ENCODE assay signal across 1 cellular context in the genomic region with DNA sequence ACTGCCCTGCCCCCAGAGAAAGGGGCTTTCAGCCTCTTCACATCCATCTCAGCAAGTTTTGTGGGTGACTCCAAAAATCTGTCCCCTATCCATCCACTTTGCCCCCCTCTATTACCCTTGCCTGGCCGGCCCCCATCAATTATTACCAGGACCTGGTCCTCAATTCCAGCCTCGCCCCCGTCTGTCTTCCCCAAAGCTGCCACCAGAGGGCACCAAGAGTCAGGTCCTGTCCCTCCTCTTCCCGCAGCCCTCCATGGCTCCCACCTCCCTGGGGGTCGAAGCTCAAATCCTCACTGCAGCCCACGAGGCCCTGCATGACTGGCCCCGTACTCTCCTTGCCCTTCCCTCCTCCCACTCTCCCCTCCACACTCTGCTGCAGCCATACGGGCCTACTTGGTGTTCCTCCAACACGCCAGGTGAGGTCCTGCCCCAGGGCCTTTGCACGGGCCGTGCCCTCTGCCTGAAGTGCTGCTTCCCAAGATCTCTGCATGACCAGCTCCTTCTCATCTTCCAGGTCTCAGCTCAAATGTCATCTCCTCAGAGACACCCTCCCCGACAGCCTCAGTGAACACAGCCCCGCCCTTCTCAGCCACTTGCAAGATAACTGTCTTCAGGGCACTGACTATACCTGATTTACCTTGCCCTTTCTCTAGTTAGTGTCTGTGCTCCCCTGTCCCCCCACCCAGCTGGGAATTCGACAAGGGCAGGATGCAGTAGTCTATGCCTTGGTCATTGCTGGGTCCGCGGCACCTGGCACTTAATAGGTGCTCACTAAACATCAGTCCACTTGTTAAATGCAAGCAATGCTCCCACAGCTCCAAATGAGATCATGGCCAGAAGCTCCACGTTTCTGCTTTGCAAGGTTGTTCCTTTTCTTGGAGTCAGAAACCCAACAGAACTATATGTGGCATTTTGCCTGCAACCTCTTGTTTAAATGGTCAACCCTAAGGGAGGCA.
TF ChIP-seq lines count a peak whose summit lies in the region.

No MANE protein-coding gene starts in this region.

TF ChIP-seq in HepG2, 621 proteins besides CTCF, POLR2A, EP300 and RAD21 (continued from another document and continues in another):
- TF ChIP-seq, protein P1, sequence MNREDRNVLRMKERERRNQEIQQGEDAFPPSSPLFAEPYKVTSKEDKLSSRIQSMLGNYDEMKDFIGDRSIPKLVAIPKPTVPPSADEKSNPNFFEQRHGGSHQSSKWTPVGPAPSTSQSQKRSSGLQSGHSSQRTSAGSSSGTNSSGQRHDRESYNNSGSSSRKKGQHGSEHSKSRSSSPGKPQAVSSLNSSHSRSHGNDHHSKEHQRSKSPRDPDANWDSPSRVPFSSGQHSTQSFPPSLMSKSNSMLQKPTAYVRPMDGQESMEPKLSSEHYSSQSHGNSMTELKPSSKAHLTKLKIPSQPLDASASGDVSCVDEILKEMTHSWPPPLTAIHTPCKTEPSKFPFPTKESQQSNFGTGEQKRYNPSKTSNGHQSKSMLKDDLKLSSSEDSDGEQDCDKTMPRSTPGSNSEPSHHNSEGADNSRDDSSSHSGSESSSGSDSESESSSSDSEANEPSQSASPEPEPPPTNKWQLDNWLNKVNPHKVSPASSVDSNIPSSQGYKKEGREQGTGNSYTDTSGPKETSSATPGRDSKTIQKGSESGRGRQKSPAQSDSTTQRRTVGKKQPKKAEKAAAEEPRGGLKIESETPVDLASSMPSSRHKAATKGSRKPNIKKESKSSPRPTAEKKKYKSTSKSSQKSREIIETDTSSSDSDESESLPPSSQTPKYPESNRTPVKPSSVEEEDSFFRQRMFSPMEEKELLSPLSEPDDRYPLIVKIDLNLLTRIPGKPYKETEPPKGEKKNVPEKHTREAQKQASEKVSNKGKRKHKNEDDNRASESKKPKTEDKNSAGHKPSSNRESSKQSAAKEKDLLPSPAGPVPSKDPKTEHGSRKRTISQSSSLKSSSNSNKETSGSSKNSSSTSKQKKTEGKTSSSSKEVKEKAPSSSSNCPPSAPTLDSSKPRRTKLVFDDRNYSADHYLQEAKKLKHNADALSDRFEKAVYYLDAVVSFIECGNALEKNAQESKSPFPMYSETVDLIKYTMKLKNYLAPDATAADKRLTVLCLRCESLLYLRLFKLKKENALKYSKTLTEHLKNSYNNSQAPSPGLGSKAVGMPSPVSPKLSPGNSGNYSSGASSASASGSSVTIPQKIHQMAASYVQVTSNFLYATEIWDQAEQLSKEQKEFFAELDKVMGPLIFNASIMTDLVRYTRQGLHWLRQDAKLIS (CRISPR knock-in tag; IDR thresholded peaks at IDR 0.05), result no peak
- TF ChIP-seq RFXANK (CRISPR knock-in tag; IDR thresholded peaks at IDR 0.05) (no peak), ZMYM4 (CRISPR knock-in tag; IDR thresholded peaks at IDR 0.05) (0 out of 2 replicates have a peak, but pooled peaks have one; percentile 25), ZNF670 (CRISPR knock-in tag; IDR thresholded peaks at IDR 0.05; ENCODE audit: borderline replicate concordance) (no peak), KDM1A (CRISPR knock-in tag; IDR thresholded peaks at IDR 0.05) (peak; percentile 78; the same call in 1 of the 2 replicates), ZBTB42 (CRISPR knock-in tag; IDR thresholded peaks at IDR 0.05) (no peak), PHB2 (IDR thresholded peaks at IDR 0.05; ENCODE audit: partially characterized antibody) (no peak), IRX3 (CRISPR knock-in tag; IDR thresholded peaks at IDR 0.05; ENCODE audit: borderline replicate concordance, low read depth) (no peak), ISL2 (CRISPR knock-in tag; IDR thresholded peaks at IDR 0.05) (no peak), ZNF678 (CRISPR knock-in tag; IDR thresholded peaks at IDR 0.05) (no peak), HNRNPK (IDR thresholded peaks at IDR 0.05; ENCODE audit: low read depth, low read length, poor library complexity, severe bottlenecking) (no peak), ZNF749 (CRISPR knock-in tag; IDR thresholded peaks at IDR 0.05; ENCODE audit: borderline replicate concordance) (no peak), TBX2 (CRISPR knock-in tag; IDR thresholded peaks at IDR 0.05; ENCODE audit: borderline replicate concordance) (no peak), SNRNP70 (IDR thresholded peaks at IDR 0.05; ENCODE audit: low read depth, low read length) (no peak), ZNF138 (CRISPR knock-in tag; IDR thresholded peaks at IDR 0.05; ENCODE audit: low read depth) (no peak), POGZ (CRISPR knock-in tag; IDR thresholded peaks at IDR 0.05) (no peak), KLF13 (CRISPR knock-in tag; IDR thresholded peaks at IDR 0.05) (no peak), SMARCC2 (IDR thresholded peaks at IDR 0.05) (no peak), KAT7 (CRISPR knock-in tag; IDR thresholded peaks at IDR 0.05; ENCODE audit: borderline replicate concordance) (no peak), SALL2 (CRISPR knock-in tag; IDR thresholded peaks at IDR 0.05) (no peak), HOXA5 (CRISPR knock-in tag; IDR thresholded peaks at IDR 0.05) (no peak), PCBP2 (optimal IDR thresholded peaks at IDR 0.05; ENCODE audit: low read depth, low read length, poor library complexity, severe bottlenecking) (no peak), ZNF747 (CRISPR knock-in tag; IDR thresholded peaks at IDR 0.05; ENCODE audit: borderline replicate concordance) (no peak), MXD4 (CRISPR knock-in tag; IDR thresholded peaks at IDR 0.05) (no peak)
- TF ChIP-seq, protein P2, sequence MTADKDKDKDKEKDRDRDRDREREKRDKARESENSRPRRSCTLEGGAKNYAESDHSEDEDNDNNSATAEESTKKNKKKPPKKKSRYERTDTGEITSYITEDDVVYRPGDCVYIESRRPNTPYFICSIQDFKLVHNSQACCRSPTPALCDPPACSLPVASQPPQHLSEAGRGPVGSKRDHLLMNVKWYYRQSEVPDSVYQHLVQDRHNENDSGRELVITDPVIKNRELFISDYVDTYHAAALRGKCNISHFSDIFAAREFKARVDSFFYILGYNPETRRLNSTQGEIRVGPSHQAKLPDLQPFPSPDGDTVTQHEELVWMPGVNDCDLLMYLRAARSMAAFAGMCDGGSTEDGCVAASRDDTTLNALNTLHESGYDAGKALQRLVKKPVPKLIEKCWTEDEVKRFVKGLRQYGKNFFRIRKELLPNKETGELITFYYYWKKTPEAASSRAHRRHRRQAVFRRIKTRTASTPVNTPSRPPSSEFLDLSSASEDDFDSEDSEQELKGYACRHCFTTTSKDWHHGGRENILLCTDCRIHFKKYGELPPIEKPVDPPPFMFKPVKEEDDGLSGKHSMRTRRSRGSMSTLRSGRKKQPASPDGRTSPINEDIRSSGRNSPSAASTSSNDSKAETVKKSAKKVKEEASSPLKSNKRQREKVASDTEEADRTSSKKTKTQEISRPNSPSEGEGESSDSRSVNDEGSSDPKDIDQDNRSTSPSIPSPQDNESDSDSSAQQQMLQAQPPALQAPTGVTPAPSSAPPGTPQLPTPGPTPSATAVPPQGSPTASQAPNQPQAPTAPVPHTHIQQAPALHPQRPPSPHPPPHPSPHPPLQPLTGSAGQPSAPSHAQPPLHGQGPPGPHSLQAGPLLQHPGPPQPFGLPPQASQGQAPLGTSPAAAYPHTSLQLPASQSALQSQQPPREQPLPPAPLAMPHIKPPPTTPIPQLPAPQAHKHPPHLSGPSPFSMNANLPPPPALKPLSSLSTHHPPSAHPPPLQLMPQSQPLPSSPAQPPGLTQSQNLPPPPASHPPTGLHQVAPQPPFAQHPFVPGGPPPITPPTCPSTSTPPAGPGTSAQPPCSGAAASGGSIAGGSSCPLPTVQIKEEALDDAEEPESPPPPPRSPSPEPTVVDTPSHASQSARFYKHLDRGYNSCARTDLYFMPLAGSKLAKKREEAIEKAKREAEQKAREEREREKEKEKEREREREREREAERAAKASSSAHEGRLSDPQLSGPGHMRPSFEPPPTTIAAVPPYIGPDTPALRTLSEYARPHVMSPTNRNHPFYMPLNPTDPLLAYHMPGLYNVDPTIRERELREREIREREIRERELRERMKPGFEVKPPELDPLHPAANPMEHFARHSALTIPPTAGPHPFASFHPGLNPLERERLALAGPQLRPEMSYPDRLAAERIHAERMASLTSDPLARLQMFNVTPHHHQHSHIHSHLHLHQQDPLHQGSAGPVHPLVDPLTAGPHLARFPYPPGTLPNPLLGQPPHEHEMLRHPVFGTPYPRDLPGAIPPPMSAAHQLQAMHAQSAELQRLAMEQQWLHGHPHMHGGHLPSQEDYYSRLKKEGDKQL (CRISPR knock-in tag; IDR thresholded peaks at IDR 0.05; ENCODE audit: low read depth), result no peak
- TF ChIP-seq, protein P3, sequence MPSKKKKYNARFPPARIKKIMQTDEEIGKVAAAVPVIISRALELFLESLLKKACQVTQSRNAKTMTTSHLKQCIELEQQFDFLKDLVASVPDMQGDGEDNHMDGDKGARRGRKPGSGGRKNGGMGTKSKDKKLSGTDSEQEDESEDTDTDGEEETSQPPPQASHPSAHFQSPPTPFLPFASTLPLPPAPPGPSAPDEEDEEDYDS (CRISPR knock-in tag; IDR thresholded peaks at IDR 0.05), result no peak
- TF ChIP-seq, protein P4, sequence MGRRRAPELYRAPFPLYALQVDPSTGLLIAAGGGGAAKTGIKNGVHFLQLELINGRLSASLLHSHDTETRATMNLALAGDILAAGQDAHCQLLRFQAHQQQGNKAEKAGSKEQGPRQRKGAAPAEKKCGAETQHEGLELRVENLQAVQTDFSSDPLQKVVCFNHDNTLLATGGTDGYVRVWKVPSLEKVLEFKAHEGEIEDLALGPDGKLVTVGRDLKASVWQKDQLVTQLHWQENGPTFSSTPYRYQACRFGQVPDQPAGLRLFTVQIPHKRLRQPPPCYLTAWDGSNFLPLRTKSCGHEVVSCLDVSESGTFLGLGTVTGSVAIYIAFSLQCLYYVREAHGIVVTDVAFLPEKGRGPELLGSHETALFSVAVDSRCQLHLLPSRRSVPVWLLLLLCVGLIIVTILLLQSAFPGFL (CRISPR knock-in tag; IDR thresholded peaks at IDR 0.05), result no peak
- TF ChIP-seq, protein P5, sequence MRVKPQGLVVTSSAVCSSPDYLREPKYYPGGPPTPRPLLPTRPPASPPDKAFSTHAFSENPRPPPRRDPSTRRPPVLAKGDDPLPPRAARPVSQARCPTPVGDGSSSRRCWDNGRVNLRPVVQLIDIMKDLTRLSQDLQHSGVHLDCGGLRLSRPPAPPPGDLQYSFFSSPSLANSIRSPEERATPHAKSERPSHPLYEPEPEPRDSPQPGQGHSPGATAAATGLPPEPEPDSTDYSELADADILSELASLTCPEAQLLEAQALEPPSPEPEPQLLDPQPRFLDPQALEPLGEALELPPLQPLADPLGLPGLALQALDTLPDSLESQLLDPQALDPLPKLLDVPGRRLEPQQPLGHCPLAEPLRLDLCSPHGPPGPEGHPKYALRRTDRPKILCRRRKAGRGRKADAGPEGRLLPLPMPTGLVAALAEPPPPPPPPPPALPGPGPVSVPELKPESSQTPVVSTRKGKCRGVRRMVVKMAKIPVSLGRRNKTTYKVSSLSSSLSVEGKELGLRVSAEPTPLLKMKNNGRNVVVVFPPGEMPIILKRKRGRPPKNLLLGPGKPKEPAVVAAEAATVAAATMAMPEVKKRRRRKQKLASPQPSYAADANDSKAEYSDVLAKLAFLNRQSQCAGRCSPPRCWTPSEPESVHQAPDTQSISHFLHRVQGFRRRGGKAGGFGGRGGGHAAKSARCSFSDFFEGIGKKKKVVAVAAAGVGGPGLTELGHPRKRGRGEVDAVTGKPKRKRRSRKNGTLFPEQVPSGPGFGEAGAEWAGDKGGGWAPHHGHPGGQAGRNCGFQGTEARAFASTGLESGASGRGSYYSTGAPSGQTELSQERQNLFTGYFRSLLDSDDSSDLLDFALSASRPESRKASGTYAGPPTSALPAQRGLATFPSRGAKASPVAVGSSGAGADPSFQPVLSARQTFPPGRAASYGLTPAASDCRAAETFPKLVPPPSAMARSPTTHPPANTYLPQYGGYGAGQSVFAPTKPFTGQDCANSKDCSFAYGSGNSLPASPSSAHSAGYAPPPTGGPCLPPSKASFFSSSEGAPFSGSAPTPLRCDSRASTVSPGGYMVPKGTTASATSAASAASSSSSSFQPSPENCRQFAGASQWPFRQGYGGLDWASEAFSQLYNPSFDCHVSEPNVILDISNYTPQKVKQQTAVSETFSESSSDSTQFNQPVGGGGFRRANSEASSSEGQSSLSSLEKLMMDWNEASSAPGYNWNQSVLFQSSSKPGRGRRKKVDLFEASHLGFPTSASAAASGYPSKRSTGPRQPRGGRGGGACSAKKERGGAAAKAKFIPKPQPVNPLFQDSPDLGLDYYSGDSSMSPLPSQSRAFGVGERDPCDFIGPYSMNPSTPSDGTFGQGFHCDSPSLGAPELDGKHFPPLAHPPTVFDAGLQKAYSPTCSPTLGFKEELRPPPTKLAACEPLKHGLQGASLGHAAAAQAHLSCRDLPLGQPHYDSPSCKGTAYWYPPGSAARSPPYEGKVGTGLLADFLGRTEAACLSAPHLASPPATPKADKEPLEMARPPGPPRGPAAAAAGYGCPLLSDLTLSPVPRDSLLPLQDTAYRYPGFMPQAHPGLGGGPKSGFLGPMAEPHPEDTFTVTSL (CRISPR knock-in tag; IDR thresholded peaks at IDR 0.05; ENCODE audit: borderline replicate concordance), result no peak
- TF ChIP-seq, protein P6, sequence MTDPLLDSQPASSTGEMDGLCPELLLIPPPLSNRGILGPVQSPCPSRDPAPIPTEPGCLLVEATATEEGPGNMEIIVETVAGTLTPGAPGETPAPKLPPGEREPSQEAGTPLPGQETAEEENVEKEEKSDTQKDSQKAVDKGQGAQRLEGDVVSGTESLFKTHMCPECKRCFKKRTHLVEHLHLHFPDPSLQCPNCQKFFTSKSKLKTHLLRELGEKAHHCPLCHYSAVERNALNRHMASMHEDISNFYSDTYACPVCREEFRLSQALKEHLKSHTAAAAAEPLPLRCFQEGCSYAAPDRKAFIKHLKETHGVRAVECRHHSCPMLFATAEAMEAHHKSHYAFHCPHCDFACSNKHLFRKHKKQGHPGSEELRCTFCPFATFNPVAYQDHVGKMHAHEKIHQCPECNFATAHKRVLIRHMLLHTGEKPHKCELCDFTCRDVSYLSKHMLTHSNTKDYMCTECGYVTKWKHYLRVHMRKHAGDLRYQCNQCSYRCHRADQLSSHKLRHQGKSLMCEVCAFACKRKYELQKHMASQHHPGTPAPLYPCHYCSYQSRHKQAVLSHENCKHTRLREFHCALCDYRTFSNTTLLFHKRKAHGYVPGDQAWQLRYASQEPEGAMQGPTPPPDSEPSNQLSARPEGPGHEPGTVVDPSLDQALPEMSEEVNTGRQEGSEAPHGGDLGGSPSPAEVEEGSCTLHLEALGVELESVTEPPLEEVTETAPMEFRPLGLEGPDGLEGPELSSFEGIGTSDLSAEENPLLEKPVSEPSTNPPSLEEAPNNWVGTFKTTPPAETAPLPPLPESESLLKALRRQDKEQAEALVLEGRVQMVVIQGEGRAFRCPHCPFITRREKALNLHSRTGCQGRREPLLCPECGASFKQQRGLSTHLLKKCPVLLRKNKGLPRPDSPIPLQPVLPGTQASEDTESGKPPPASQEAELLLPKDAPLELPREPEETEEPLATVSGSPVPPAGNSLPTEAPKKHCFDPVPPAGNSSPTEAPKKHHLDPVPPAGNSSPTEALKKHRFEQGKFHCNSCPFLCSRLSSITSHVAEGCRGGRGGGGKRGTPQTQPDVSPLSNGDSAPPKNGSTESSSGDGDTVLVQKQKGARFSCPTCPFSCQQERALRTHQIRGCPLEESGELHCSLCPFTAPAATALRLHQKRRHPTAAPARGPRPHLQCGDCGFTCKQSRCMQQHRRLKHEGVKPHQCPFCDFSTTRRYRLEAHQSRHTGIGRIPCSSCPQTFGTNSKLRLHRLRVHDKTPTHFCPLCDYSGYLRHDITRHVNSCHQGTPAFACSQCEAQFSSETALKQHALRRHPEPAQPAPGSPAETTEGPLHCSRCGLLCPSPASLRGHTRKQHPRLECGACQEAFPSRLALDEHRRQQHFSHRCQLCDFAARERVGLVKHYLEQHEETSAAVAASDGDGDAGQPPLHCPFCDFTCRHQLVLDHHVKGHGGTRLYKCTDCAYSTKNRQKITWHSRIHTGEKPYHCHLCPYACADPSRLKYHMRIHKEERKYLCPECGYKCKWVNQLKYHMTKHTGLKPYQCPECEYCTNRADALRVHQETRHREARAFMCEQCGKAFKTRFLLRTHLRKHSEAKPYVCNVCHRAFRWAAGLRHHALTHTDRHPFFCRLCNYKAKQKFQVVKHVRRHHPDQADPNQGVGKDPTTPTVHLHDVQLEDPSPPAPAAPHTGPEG (CRISPR knock-in tag; IDR thresholded peaks at IDR 0.05), result no peak
- TF ChIP-seq, protein P7, sequence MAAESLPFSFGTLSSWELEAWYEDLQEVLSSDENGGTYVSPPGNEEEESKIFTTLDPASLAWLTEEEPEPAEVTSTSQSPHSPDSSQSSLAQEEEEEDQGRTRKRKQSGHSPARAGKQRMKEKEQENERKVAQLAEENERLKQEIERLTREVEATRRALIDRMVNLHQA (CRISPR knock-in tag; IDR thresholded peaks at IDR 0.05), result no peak
